In genomic region chr3:139797724-139798343, GRCh38 we compare ENCODE assay signal across 8 cellular contexts.
DNase-seq lines count a peak whose midpoint lies in the region; ATAC-seq and TF ChIP-seq lines count a peak whose summit lies in the region.
"Had no signal": no experiment of that assay in that cellular context is flagged by ENCODE, and none has a peak within 500 bp of the region (broad histone marks: within the 10 kb centered on the region; RNA-seq: fewer than 3 reads in every experiment).

No MANE protein-coding gene starts in this region.

- H3K4me3 ChIP-seq in HAP-1 = no peak overlapping the region
- H3K4me3 ChIP-seq in mammary epithelial cell (replicated peaks in 1 of 3; ENCODE audit: insufficient read depth in 1 of 3, low read depth in 2 of 3, low read length in 3 of 3) = no peak overlapping the region
- no peak overlapping the region for H3K4me3 ChIP-seq in neural cell (ENCODE audit: low read length)

- BruUV-seq in mammary epithelial cell (replicated peaks; lab: Mats Ljungman, UMichigan) = no TSS peak

- H3K4me2 ChIP-seq in mammary epithelial cell (ENCODE audit: insufficient read depth, low read depth, low read length) = no peak overlapping the region
- no peak overlapping the region for H3K4me2 ChIP-seq in neural cell (ENCODE audit: low read length)

- ATAC-seq in HG02970 (IDR thresholded peaks at IDR 0.05; ENCODE audit: low FRiP score, unreplicated experiment) = no peak
- ATAC-seq in HG03565 (IDR thresholded peaks at IDR 0.05; ENCODE audit: unreplicated experiment) = no peak
- ATAC-seq: T-cell had no signal

- TF ChIP-seq EP300 in neural cell (conservative IDR thresholded peaks at IDR 0.05; ENCODE audit: poor library complexity, severe bottlenecking) = no peak

- TF ChIP-seq RAD21 in neural cell (conservative IDR thresholded peaks at IDR 0.05) = no peak

- no peaks in the 10 kb centered on the region for H3F3A ChIP-seq in neural cell (ENCODE audit: insufficient read depth, low read length, poor library complexity, severe bottlenecking)

- H3K27me3 ChIP-seq in HAP-1 (ENCODE audit: low read depth) = no peaks in the 10 kb centered on the region
- no peaks in the 10 kb centered on the region for H3K27me3 ChIP-seq in mammary epithelial cell (ENCODE audit: insufficient read depth, low read length)
- no peaks in the 10 kb centered on the region for H3K27me3 ChIP-seq in neural cell (ENCODE audit: insufficient read depth, low read depth, low read length)

- no peaks in the 10 kb centered on the region for H4K20me1 ChIP-seq in mammary epithelial cell (ENCODE audit: insufficient read depth, low read length)
- no peaks in the 10 kb centered on the region for H4K20me1 ChIP-seq in neural cell (ENCODE audit: insufficient read depth)

- DNase-seq in HAP-1 (ENCODE audit: low spot score in 2 of 2) (peak; percentile 17 to 69), NCI-H1048 (lab: John Stamatoyannopoulos, UW) (peak; percentile 7), mammary epithelial cell (peak; percentile 24), DMS 273 (lab: John Stamatoyannopoulos, UW; ENCODE audit: unreplicated experiment) (no peak)

- in situ Hi-C loops in HAP-1 (cut with MboI; ENCODE audit: low sequenced_read_pairs) (no loop called here), mammary epithelial cell (cut with MboI; ENCODE audit: low sequenced_read_pairs in 2 of 2) (no loop called here)

- no peaks in the 10 kb centered on the region for H3K36me3 ChIP-seq in HAP-1 (replicated peaks)
- no peaks in the 10 kb centered on the region for H3K36me3 ChIP-seq in mammary epithelial cell (ENCODE audit: insufficient read depth, low read length)
- no peaks in the 10 kb centered on the region for H3K36me3 ChIP-seq in neural cell (ENCODE audit: insufficient read depth, low read length)

- H3K9ac ChIP-seq in mammary epithelial cell (ENCODE audit: insufficient read depth, low read length) = no peak overlapping the region
- H3K9ac ChIP-seq in neural cell (ENCODE audit: low read length) = no peak overlapping the region

- no peak overlapping the region for H3K27ac ChIP-seq in mammary epithelial cell (ENCODE audit: insufficient read depth, low read depth, low read length)
- no peak overlapping the region for H3K27ac ChIP-seq in neural cell (ENCODE audit: low read length)

- dilution Hi-C loops in mammary epithelial cell (cut with HindIII; ENCODE audit: low sequenced_read_pairs) = no loop called here

- H3K4me1 ChIP-seq in HAP-1 (no peaks in the 10 kb centered on the region), mammary epithelial cell (ENCODE audit: insufficient read depth, low read length) (no peaks in the 10 kb centered on the region)

- CTCF ChIA-PET in mammary epithelial cell (lab: Charles Lee; ENCODE audit: low non-redundant PET) = no interaction called here

- H3K9me3 ChIP-seq in HAP-1 (no peaks in the 10 kb centered on the region), mammary epithelial cell (replicated peaks; ENCODE audit: insufficient read depth, low read length) (no peaks in the 10 kb centered on the region), neural cell (ENCODE audit: low read length) (no peaks in the 10 kb centered on the region)

- WGBS in mammary epithelial cell (ENCODE audit: low coverage, missing lambda C conversion rate) = 46% methylated on average over 8 of the region's 8 CpGs

- H2AFZ ChIP-seq in mammary epithelial cell (ENCODE audit: low read depth, low read length) (no peak overlapping the region), neural cell (ENCODE audit: low read depth, low read length) (no peak overlapping the region)

- TF ChIP-seq CTCF in mammary epithelial cell (conservative IDR thresholded peaks at IDR 0.05 in 1 of 2, IDR thresholded peaks at IDR 0.05 in 1 of 2; ENCODE audit: extremely low read depth in 1 of 2, insufficient read depth in 1 of 2, low read depth in 1 of 2, low read length in 2 of 2) = no peak
- TF ChIP-seq CTCF in neural cell (IDR thresholded peaks at IDR 0.05; ENCODE audit: poor library complexity, severe bottlenecking) = no peak

- H3K79me2 ChIP-seq in mammary epithelial cell (ENCODE audit: insufficient read depth, low read length) = no peaks in the 10 kb centered on the region
- no peaks in the 10 kb centered on the region for H3K79me2 ChIP-seq in neural cell (replicated peaks; ENCODE audit: insufficient read depth, low read length)

- H3K9me2 ChIP-seq in neural cell (ENCODE audit: insufficient read depth, low read length) = no peaks in the 10 kb centered on the region

- intact Hi-C loops in mammary epithelial cell (cut with micrococcal nuclease) = no loop called here

TF ChIP-seq in neural cell, 6 proteins besides CTCF, POLR2A, EP300 and RAD21:
- TF ChIP-seq TAF1 (IDR thresholded peaks at IDR 0.05; ENCODE audit: low read depth) = no peak
- peak; percentile 26 for TF ChIP-seq REST (IDR thresholded peaks at IDR 0.05; ENCODE audit: borderline replicate concordance)
